Comparison of ENCODE assay signal across 34 cellular contexts in the genomic region with DNA sequence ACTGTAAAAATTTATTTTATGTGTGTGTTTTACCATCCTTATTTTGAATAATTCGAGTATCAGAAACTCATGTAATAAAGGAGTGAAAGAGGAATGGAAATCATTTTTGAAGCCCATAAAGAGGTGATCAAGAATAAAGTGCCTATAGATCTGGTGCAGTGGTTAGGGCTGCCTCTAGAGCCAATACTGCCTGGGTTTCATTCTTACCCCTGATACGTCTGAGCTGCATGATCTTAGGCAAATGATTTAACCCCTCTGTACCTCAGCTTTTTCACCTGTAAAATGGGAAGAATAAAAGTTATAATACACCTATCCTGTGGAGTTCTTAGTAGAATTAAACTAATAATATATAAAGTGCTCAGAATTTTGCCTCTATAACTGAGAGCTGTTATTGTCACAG.
"Had no signal": no experiment of that assay in that cellular context is flagged by ENCODE, and none has a peak within 500 bp of the region (broad histone marks: within the 10 kb centered on the region; RNA-seq: fewer than 3 reads in every experiment).

No MANE protein-coding gene starts in this region.

- H3K36me3 ChIP-seq: MG63 had no signal

- H3K27me3 ChIP-seq: MG63 had no signal

- H3K4me3 ChIP-seq: MG63 had no signal

- H3K9ac ChIP-seq: KMS-11 had no signal

- H3K4me2 ChIP-seq: KMS-11 had no signal

- H3K9me3 ChIP-seq: MG63 had no signal

- DNase-seq: Karpas-422, Kasumi-1, MG63, MM.1S, MV-4-11, NCI-H1048, NCI-H1092, NCI-H1092 treated with DMSO at 0.1 percent for 48 hours, NCI-H1105, NCI-H1105 treated with DMSO at 0.1 percent for 48 hours, NCI-H1417, NCI-H1417 treated with DMSO at 0.1 percent for 48 hours, NCI-H1436, NCI-H1436 treated with DMSO at 0.1 percent for 48 hours, NCI-H146, NCI-H1694, NCI-H1694 treated with DMSO at 0.1 percent for 48 hours, NCI-H187, NCI-H187 treated with DMSO at 0.1 percent for 48 hours, NCI-H1930, NCI-H2029, NCI-H2029 treated with DMSO at 0.1 percent for 48 hours, NCI-H2081, NCI-H2081 treated with DMSO at 0.1 percent for 48 hours, NCI-H2107, NCI-H2171, NCI-H2171 treated with DMSO at 0.1 percent for 48 hours, NCI-H2227 treated with DMSO at 0.1 percent for 48 hours, NCI-H226, NCI-H345, NCI-H446, NCI-H446 treated with DMSO at 0.1 percent for 48 hours, NCI-H510A had no signal

- H3K27ac ChIP-seq: KMS-11 had no signal
